15 cellular contexts compared by ENCODE assay signal in the genomic region with DNA sequence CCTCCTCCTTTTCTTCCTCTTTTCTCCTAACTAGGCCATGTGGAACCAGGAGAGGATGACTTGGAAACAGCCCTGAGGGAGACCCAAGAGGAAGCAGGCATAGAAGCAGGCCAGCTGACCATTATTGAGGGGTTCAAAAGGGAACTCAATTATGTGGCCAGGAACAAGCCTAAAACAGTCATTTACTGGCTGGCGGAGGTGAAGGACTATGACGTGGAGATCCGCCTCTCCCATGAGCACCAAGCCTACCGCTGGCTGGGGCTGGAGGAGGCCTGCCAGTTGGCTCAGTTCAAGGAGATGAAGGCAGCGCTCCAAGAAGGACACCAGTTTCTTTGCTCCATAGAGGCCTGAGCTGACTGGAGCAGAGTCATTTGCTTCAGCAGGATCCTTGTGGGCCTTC. TPM values are rescaled to one million over a fixed set of nuclear protein-coding genes. Genes with fewer than 3 reads are reported as not detected.
DNase-seq lines count a peak whose midpoint lies in the region; ATAC-seq and TF ChIP-seq lines count a peak whose summit lies in the region.
"Had no signal": no experiment of that assay in that cellular context is flagged by ENCODE, and none has a peak within 500 bp of the region (broad histone marks: within the 10 kb centered on the region; RNA-seq: fewer than 3 reads in every experiment).

No MANE protein-coding gene starts in this region.

- H3K36me3 ChIP-seq in heart right ventricle (peaks cover 0 to 60% (median 17%) of the 10 kb centered on the region in 9 donors), transverse colon (peaks cover 0 to 13% (median 6%) of the 10 kb centered on the region in 4 donors), BE2C (no peaks in the 10 kb centered on the region; the same call in none of the 2 replicates)

- H3K4me1 ChIP-seq in heart right ventricle (peaks cover 0 to 54% (median 19%) of the 10 kb centered on the region in 9 donors), transverse colon (peaks cover 3 to 51% (median 17%) of the 10 kb centered on the region in 4 donors), BE2C (no peaks in the 10 kb centered on the region)

- H3K4me1 Mint-ChIP-seq in stimulated activated effector memory CD8-positive, alpha-beta T cell treated with anti-CD3 and anti-CD28 coated beads, Interleukin-12 subunit alpha, Interleukin-12 subunit beta, amount 100 ng/mL, for 72 hours: no peaks in the 10 kb centered on the region
- H3K4me1 Mint-ChIP-seq: neural crest cell had no signal

- in situ Hi-C loops in astrocyte of the spinal cord (cut with HindIII; ENCODE audit: low sequenced_read_pairs): no loop called here
- in situ Hi-C loops in transverse colon (cut with MboI; ENCODE audit: low pct_ligation_motif_present in 1 of 4, low pct_unique_long_range_greater_than_20kb in 1 of 4, low sequenced_read_pairs in 3 of 4): no loop called here

- TF ChIP-seq CTCF in astrocyte of the spinal cord (IDR thresholded peaks at IDR 0.05; ENCODE audit: low read depth, low read length) (no peak), heart right ventricle (IDR thresholded peaks at IDR 0.05) (no peak), transverse colon (IDR thresholded peaks at IDR 0.05) (no peak), BE2C (IDR thresholded peaks at IDR 0.05; ENCODE audit: low read depth, low read length) (no peak)

- peaks cover 87% of the 10 kb centered on the region for H3K36me3 Mint-ChIP-seq in stimulated activated effector memory CD8-positive, alpha-beta T cell treated with anti-CD3 and anti-CD28 coated beads, Interleukin-12 subunit alpha, Interleukin-12 subunit beta, amount 100 ng/mL, for 72 hours

- no peaks in the 10 kb centered on the region for H3K9me3 Mint-ChIP-seq in stimulated activated effector memory CD8-positive, alpha-beta T cell treated with anti-CD3 and anti-CD28 coated beads, Interleukin-12 subunit alpha, Interleukin-12 subunit beta, amount 100 ng/mL, for 72 hours
- H3K9me3 Mint-ChIP-seq: CD8-positive, alpha-beta T cell; neural crest cell had no signal

- H3K9me3 ChIP-seq in heart right ventricle (no peaks in the 10 kb centered on the region), transverse colon (no peaks in the 10 kb centered on the region), BE2C (no peaks in the 10 kb centered on the region)

- no peak overlapping the region for H3K4me3 Mint-ChIP-seq in stimulated activated effector memory CD8-positive, alpha-beta T cell treated with anti-CD3 and anti-CD28 coated beads, Interleukin-12 subunit alpha, Interleukin-12 subunit beta, amount 100 ng/mL, for 72 hours
- H3K4me3 Mint-ChIP-seq: CD8-positive, alpha-beta T cell; neural crest cell had no signal

- H3K4me3 ChIP-seq in astrocyte of the spinal cord (ENCODE audit: low read depth, low read length): no peak overlapping the region
- H3K4me3 ChIP-seq in heart right ventricle: no peak overlapping the region
- H3K4me3 ChIP-seq in transverse colon: no peak overlapping the region
- H3K4me3 ChIP-seq in BE2C (ENCODE audit: low read depth, low read length): no peak overlapping the region

- WGBS in heart right ventricle, 2 donors: 69 to 81% methylated on average over 5 of the region's 5 CpGs
- 40 to 83% methylated on average over 1 to 5 of the region's 5 CpGs for WGBS in transverse colon (ENCODE audit: low coverage in 1 of 2), 2 donors

- intact Hi-C loops in heart right ventricle (cut with DNase I) (loop anchor here in 1 of 10 donors (10.0 kb wide), 1 partner anchor 262 kb away; no protein-coding TSS in a partner anchor), transverse colon (cut with DNase I; ENCODE audit: low total_unique reads) (no loop called here)

- DNase-seq in astrocyte of the spinal cord (ENCODE audit: low read depth, low spot score) (peak; percentile 9), heart right ventricle (peak; percentile 73 to 74), nucleus accumbens (lab: John Stamatoyannopoulos, UW) (peak in 48 of 56 donors; percentile 17 to 90 (median 51)), transverse colon (peak; percentile 47), LoVo (ENCODE audit: low spot score) (no peak), D341Med (ENCODE audit: low spot score) (no peak), BE2C (no peak)
- DNase-seq in stimulated activated effector memory CD8-positive, alpha-beta T cell treated with anti-CD3 and anti-CD28 coated beads, Interleukin-12 subunit alpha, Interleukin-12 subunit beta, amount 100 ng/mL, for 72 hours (ENCODE audit: low spot score in 2 of 2): no peak
- DNase-seq: activated CD4-positive, CD25-positive, alpha-beta regulatory T cell treated with anti-CD3 and anti-CD28 coated beads, Interleukin-2, amount 50 U/mL, for 72 hours; activated T-cell treated with anti-CD3 and anti-CD28 coated beads, Interleukin-2, amount 50 U/mL, for 48 hours; brain microvascular endothelial cell; NCI-H2081 had no signal

- TF ChIP-seq EP300 in transverse colon (IDR thresholded peaks at IDR 0.05; ENCODE audit: low read depth): peak; percentile 44

- peak; percentile 76 to 88 (median 83) for ATAC-seq in heart right ventricle
- no peak for ATAC-seq in stimulated activated effector memory CD8-positive, alpha-beta T cell treated with anti-CD3 and anti-CD28 coated beads, Interleukin-12 subunit alpha, Interleukin-12 subunit beta, amount 100 ng/mL, for 72 hours
- ATAC-seq: CD8-positive, alpha-beta T cell had no signal

- TF ChIP-seq POLR2A in transverse colon (IDR thresholded peaks at IDR 0.05): no peak

- H3K27me3 ChIP-seq in heart right ventricle: no peaks in the 10 kb centered on the region
- no peaks in the 10 kb centered on the region for H3K27me3 ChIP-seq in transverse colon
- no peaks in the 10 kb centered on the region for H3K27me3 ChIP-seq in BE2C
- H3K27me3 ChIP-seq: brain microvascular endothelial cell had no signal

- H3K27ac ChIP-seq in heart right ventricle (peak overlapping the region in 9 of 10 donors; percentile 10 to 66 (median 62)), transverse colon (peak overlapping the region; percentile 73 to 86 (median 76))
- H3K27ac ChIP-seq: brain microvascular endothelial cell, KMS-11 had no signal

- H3K27ac Mint-ChIP-seq in stimulated activated effector memory CD8-positive, alpha-beta T cell treated with anti-CD3 and anti-CD28 coated beads, Interleukin-12 subunit alpha, Interleukin-12 subunit beta, amount 100 ng/mL, for 72 hours: no peak overlapping the region
- H3K27ac Mint-ChIP-seq: CD8-positive, alpha-beta T cell had no signal

RNA-seq across cellular contexts. Expression of a gene that starts 13.7 kb away (rescaled TPM):
- total RNA-seq in heart right ventricle: 10 to 100 TPM; 14.4 to 24.8 (median 18.4) TPM
- polyA plus RNA-seq in heart right ventricle: 10 to 100 TPM; 17.2 to 28.9 TPM
- 10 to 100 TPM in 2 of 4 donors, 1 to 10 TPM in 2; 1.4 to 31.0 (median 9.7) TPM for total RNA-seq in transverse colon
- 7.3 TPM for polyA plus RNA-seq in BE2C (2012; ENCODE audit: insufficient read depth, insufficient read length, low read depth)

RNA-seq across cellular contexts. Expression of a gene that starts 14.0 kb away (rescaled TPM):
- 1 to 10 TPM in 1 of 10 donors, under 1 TPM in 9; 0.25 to 1.2 (median 0.50) TPM for total RNA-seq in heart right ventricle
- under 1 TPM; 0.29 to 0.43 TPM for polyA plus RNA-seq in heart right ventricle
- 1 to 10 TPM in 2 of 4 donors, under 1 TPM in 2; 0.37 to 6.8 (median 1.1) TPM for total RNA-seq in transverse colon
- 0.37 TPM for polyA plus RNA-seq in BE2C (2012; ENCODE audit: insufficient read depth, insufficient read length, low read depth)

RNA-seq across cellular contexts. Expression of a gene that starts 33.6 kb away (rescaled TPM):
- total RNA-seq in heart right ventricle: 1 to 10 TPM; 4.9 to 9.1 (median 7.1) TPM
- 1 to 10 TPM; 1.3 to 4.8 TPM for polyA plus RNA-seq in heart right ventricle
- total RNA-seq in transverse colon: 100 to 1,000 TPM in 1 of 4 donors, 10 to 100 TPM in 3; 42.0 to 113 (median 66.3) TPM
- 0.63 TPM for polyA plus RNA-seq in BE2C (2012; ENCODE audit: insufficient read depth, insufficient read length, low read depth)

Comparison
In these comparisons a context has a peak if more than half of its experiments do, and no peak if none do; other contexts are left out.
1. DNase-seq: peak in astrocyte of the spinal cord (single experiment), heart right ventricle (2 of 2), nucleus accumbens (48 of 56) and transverse colon (single experiment); none in LoVo (single experiment), D341Med (single experiment), stimulated activated effector memory CD8-positive, alpha-beta T cell treated with anti-CD3 and anti-CD28 coated beads, Interleukin-12 subunit alpha, Interleukin-12 subunit beta, amount 100 ng/mL, for 72 hours (0 of 2) and BE2C (single experiment).
2. RNA of a gene that starts 33.6 kb away (total RNA-seq): 42.0 to 113 TPM in transverse colon; 4.9 to 9.1 TPM in heart right ventricle; every median in the first group is over 4 times any median in the second.